ENCODE assay signal across 8 cellular contexts in genomic region chr13:95676775-95677563, GRCh38. TPM values are rescaled to one million over a fixed set of nuclear protein-coding genes. Genes with fewer than 3 reads are reported as not detected.
DNase-seq lines count a peak whose midpoint lies in the region; ATAC-seq and TF ChIP-seq lines count a peak whose summit lies in the region.

Gene DNAJC3 (plus strand): TSS chr13:95677139. CDS start chr13:95677256, 117 bp downstream.

- H3K27me3 ChIP-seq in HUES64 (ENCODE audit: insufficient read depth, low read length) (peaks cover 10% of the 10 kb centered on the region; the same call in 1 of the 2 replicates), OCI-LY1 (ENCODE audit: insufficient read depth, low read length) (no peaks in the 10 kb centered on the region)

- H3K36me3 ChIP-seq in HUES64 (ENCODE audit: insufficient read depth, low read length) (no peaks in the 10 kb centered on the region), OCI-LY1 (ENCODE audit: insufficient read depth, low read length) (peaks cover 23% of the 10 kb centered on the region), mesodermal cell (ENCODE audit: control insufficient read depth, insufficient read depth, low read length) (peaks cover 9% of the 10 kb centered on the region)

- no peaks in the 10 kb centered on the region for H3K27me3 Mint-ChIP-seq in Calu3 (ENCODE audit: unreplicated experiment)

- peak; percentile 87 for DNase-seq in Calu3
- peak; percentile 99 for DNase-seq in activated CD8-positive, alpha-beta memory T cell treated with anti-CD3 and anti-CD28 coated beads, Interleukin-2, amount 50 U/mL, for 4 hours
- peak; percentile 96 to 98 for DNase-seq in stimulated activated CD8-positive, alpha-beta memory T cell treated with anti-CD3 and anti-CD28 coated beads, Interleukin-15, amount 100 ng/mL, for 4 hours (ENCODE audit: low read depth in 2 of 2)

- ATAC-seq in GM21447 (IDR thresholded peaks at IDR 0.05; ENCODE audit: unreplicated experiment): peak; percentile 86

- H3F3A ChIP-seq in OCI-LY1 (ENCODE audit: insufficient read depth, low read length): no peaks in the 10 kb centered on the region

- intact Hi-C loops in Calu3 (cut with micrococcal nuclease; ENCODE audit: unreplicated experiment): loop anchor here (5.0 kb wide), 1 partner anchor 155 kb away; no protein-coding TSS in a partner anchor

- H3K79me2 ChIP-seq in OCI-LY1 (ENCODE audit: insufficient read depth, low read length): peaks cover 46% of the 10 kb centered on the region

- peaks cover 6% of the 10 kb centered on the region for H3K4me1 Mint-ChIP-seq in Calu3 (ENCODE audit: low read depth, unreplicated experiment)

- H3K27ac Mint-ChIP-seq in Calu3 (ENCODE audit: unreplicated experiment): peak within 1 kb of the TSS; percentile 85

- H3K4me3 Mint-ChIP-seq in Calu3 (ENCODE audit: low read depth, unreplicated experiment): peak within 1 kb of the TSS; percentile 92

- peak within 1 kb of the TSS; percentile 77 for H3K4me3 ChIP-seq in HUES64 (ENCODE audit: low read length)
- peak within 1 kb of the TSS; percentile 75 for H3K4me3 ChIP-seq in OCI-LY1 (ENCODE audit: low read depth, low read length, poor library complexity, severe bottlenecking)
- H3K4me3 ChIP-seq in mesodermal cell (ENCODE audit: extremely low read depth, insufficient read depth, low read length, poor library complexity, severe bottlenecking): peak within 1 kb of the TSS; percentile 91

- peaks cover 26% of the 10 kb centered on the region for H3K36me3 Mint-ChIP-seq in Calu3 (ENCODE audit: insufficient read depth, unreplicated experiment)

- no peaks in the 10 kb centered on the region for H3K9me3 Mint-ChIP-seq in Calu3 (ENCODE audit: low read depth, unreplicated experiment)

- WGBS in HUES64: under 1% methylated on average over 89 of the region's 89 CpGs
- WGBS in mesodermal cell (ENCODE audit: insufficient coverage in 2 of 2), 2 experiments: 0% methylated on average over 70 to 88 of the region's 89 CpGs

- no peaks in the 10 kb centered on the region for H4K20me1 ChIP-seq in OCI-LY1 (ENCODE audit: insufficient read depth, low read length)

- peak within 1 kb of the TSS; percentile 59 for H2AFZ ChIP-seq in OCI-LY1 (ENCODE audit: low read length)

- H3K4me1 ChIP-seq in HUES64 (ENCODE audit: insufficient read depth, low read length): peaks cover 17% of the 10 kb centered on the region; the same call in 1 of the 2 replicates
- H3K4me1 ChIP-seq in OCI-LY1 (ENCODE audit: insufficient read depth, low read length, severe bottlenecking): peaks cover 40% of the 10 kb centered on the region
- H3K4me1 ChIP-seq in mesodermal cell (ENCODE audit: control insufficient read depth, insufficient read depth, low read length, poor library complexity, severe bottlenecking): peaks cover 12% of the 10 kb centered on the region

- no peak for TF ChIP-seq CTCF in Calu3 (IDR thresholded peaks at IDR 0.05; ENCODE audit: unreplicated experiment)
- no peak for TF ChIP-seq CTCF in OCI-LY1 (IDR thresholded peaks at IDR 0.05; ENCODE audit: low read length)

- CTCF ChIA-PET in Calu3 (lab: Charles Lee): no interaction called here

- peak within 1 kb of the TSS; percentile 83 for H3K4me2 ChIP-seq in OCI-LY1 (ENCODE audit: low read length)

- peak within 1 kb of the TSS; percentile 89 for H3K9ac ChIP-seq in HUES64 (ENCODE audit: low read depth, low read length)
- peak within 1 kb of the TSS; percentile 84 for H3K9ac ChIP-seq in OCI-LY1 (ENCODE audit: low read length)

- BruUV-seq in Calu3 (replicated peaks; lab: Mats Ljungman, UMichigan): no TSS peak

- peak within 1 kb of the TSS; percentile 68; the same call in 1 of the 2 replicates for H3K27ac ChIP-seq in HUES64 (ENCODE audit: low read depth, low read length)
- H3K27ac ChIP-seq in OCI-LY1 (ENCODE audit: low read depth, low read length, poor library complexity, severe bottlenecking): peak within 1 kb of the TSS; percentile 58
- H3K27ac ChIP-seq in mesodermal cell (ENCODE audit: low read depth, low read length, severe bottlenecking): peak within 1 kb of the TSS; percentile 92

- H3K9me3 ChIP-seq in HUES64 (ENCODE audit: insufficient read depth, low read depth, low read length): no peaks in the 10 kb centered on the region
- peaks cover 12% of the 10 kb centered on the region for H3K9me3 ChIP-seq in OCI-LY1 (ENCODE audit: low read length)
- H3K9me3 ChIP-seq in mesodermal cell (ENCODE audit: control insufficient read depth, low read length): peaks cover under 1% of the 10 kb centered on the region

- H3K9me2 ChIP-seq in OCI-LY1 (ENCODE audit: low read depth, low read length): no peaks in the 10 kb centered on the region

- in situ Hi-C loops in endometrial microvascular endothelial cells (cut with HindIII; ENCODE audit: inconsistent ontology term, low pct_unique_long_range_greater_than_20kb, low sequenced_read_pairs): no loop called here

RNA-seq across cellular contexts. Expression of gene DNAJC3, which starts in this region (rescaled TPM):
- 21.2 and 22.2 TPM in 2 replicates for total RNA-seq in Calu3 (2022)
- 15.3 TPM for polyA plus RNA-seq in HUES64 (2013, experiment 1 of 2)
- polyA plus RNA-seq in HUES64 (2013, experiment 2 of 2): 14.8 TPM
- total RNA-seq in endometrial microvascular endothelial cells (ENCODE audit: inconsistent ontology term): 49.4 TPM
- polyA plus RNA-seq in mesodermal cell (2013, experiment 1 of 2): 25.1 TPM
- 28.1 TPM for polyA plus RNA-seq in mesodermal cell (2013, experiment 2 of 2)

Comparison
In these comparisons a context has a peak if more than half of its experiments do, and no peak if none do; other contexts are left out.
1. Peak in every context shown above with its lines: DNase-seq, ATAC-seq, H3K4me3 ChIP-seq and H3K27ac ChIP-seq.